8 cellular contexts compared by ENCODE assay signal in genomic region chr6:75349262-75349984, GRCh38.
DNase-seq lines count a peak whose midpoint lies in the region; ATAC-seq, FAIRE-seq and TF ChIP-seq lines count a peak whose summit lies in the region.

No MANE protein-coding gene starts in this region.

- H3K27ac ChIP-seq in pancreas (no peak overlapping the region), spleen (no peak overlapping the region)

- peak; percentile 85 to 96 (median 94) for ATAC-seq in pancreas
- no peak for ATAC-seq in stimulated activated effector memory CD8-positive, alpha-beta T cell treated with anti-CD3 and anti-CD28 coated beads, Interleukin-12 subunit alpha, Interleukin-12 subunit beta, amount 100 ng/mL, for 72 hours

- TF ChIP-seq CTCF in fibroblast of villous mesenchyme (IDR thresholded peaks at IDR 0.05; ENCODE audit: insufficient read depth, low read depth, low read length) (peak; percentile 12), pancreas (IDR thresholded peaks at IDR 0.05) (no peak), spleen (IDR thresholded peaks at IDR 0.05 in 8 of 11, conservative IDR thresholded peaks at IDR 0.05 in 3 of 11) (no peak)

- no peaks in the 10 kb centered on the region for H3K36me3 ChIP-seq in pancreas
- no peaks in the 10 kb centered on the region for H3K36me3 ChIP-seq in spleen

- no peaks in the 10 kb centered on the region for H3K36me3 Mint-ChIP-seq in stimulated activated effector memory CD8-positive, alpha-beta T cell treated with anti-CD3 and anti-CD28 coated beads, Interleukin-12 subunit alpha, Interleukin-12 subunit beta, amount 100 ng/mL, for 72 hours

- no peak overlapping the region for H3K27ac Mint-ChIP-seq in stimulated activated effector memory CD8-positive, alpha-beta T cell treated with anti-CD3 and anti-CD28 coated beads, Interleukin-12 subunit alpha, Interleukin-12 subunit beta, amount 100 ng/mL, for 72 hours

- peaks cover 0 to 7% (median 0%) of the 10 kb centered on the region in 3 donors for H3K4me1 ChIP-seq in pancreas
- peaks cover 0 to 10% (median 0%) of the 10 kb centered on the region in 6 donors for H3K4me1 ChIP-seq in spleen

- H3K9me3 Mint-ChIP-seq in stimulated activated effector memory CD8-positive, alpha-beta T cell treated with anti-CD3 and anti-CD28 coated beads, Interleukin-12 subunit alpha, Interleukin-12 subunit beta, amount 100 ng/mL, for 72 hours: no peaks in the 10 kb centered on the region

- intact Hi-C loops in pancreas (cut with DNase I) (no loop called here), posterior vena cava (cut with DNase I) (no loop called here), spleen (cut with DNase I; ENCODE audit: low total_unique reads) (no loop called here)

- DNase-seq in ELR (ENCODE audit: low read depth) (peak; percentile 48), NCI-H345 treated with DMSO at 0.1 percent for 48 hours (lab: John Stamatoyannopoulos, UW; ENCODE audit: unreplicated experiment) (peak; percentile 5), fibroblast of villous mesenchyme (ENCODE audit: low read depth) (peak; percentile 6), pancreas (peak; percentile 42 to 65 (median 53)), posterior vena cava (ENCODE audit: low spot score) (no peak), spleen (no peak)
- no peak for DNase-seq in central memory CD4-positive, alpha-beta T cell
- no peak for DNase-seq in stimulated activated effector memory CD8-positive, alpha-beta T cell treated with anti-CD3 and anti-CD28 coated beads, Interleukin-12 subunit alpha, Interleukin-12 subunit beta, amount 100 ng/mL, for 72 hours (ENCODE audit: low spot score in 2 of 2)

- no peaks in the 10 kb centered on the region for H3K27me3 ChIP-seq in pancreas
- peaks cover 0 to 31% (median 0%) of the 10 kb centered on the region in 7 donors for H3K27me3 ChIP-seq in spleen (replicated peaks in 1 of 7)

- no peak for FAIRE-seq in pancreas (lab: Jason Lieb, UNC)

- H3K4me1 Mint-ChIP-seq in stimulated activated effector memory CD8-positive, alpha-beta T cell treated with anti-CD3 and anti-CD28 coated beads, Interleukin-12 subunit alpha, Interleukin-12 subunit beta, amount 100 ng/mL, for 72 hours: peaks cover 6% of the 10 kb centered on the region

- WGBS in pancreas, 2 donors: 1 to 2% methylated on average over 24 of the region's 24 CpGs
- WGBS in spleen, 5 donors: 5 to 10% (median 7%) methylated on average over 24 of the region's 24 CpGs

- H3K4me3 ChIP-seq in fibroblast of villous mesenchyme (ENCODE audit: low read depth, low read length): peak overlapping the region; percentile 2
- peak overlapping the region in 3 of 4 donors; percentile 2 to 40 (median 24) for H3K4me3 ChIP-seq in pancreas
- H3K4me3 ChIP-seq in spleen: peak overlapping the region in 3 of 8 donors; percentile 0 to 50 (median 26)

- TF ChIP-seq POLR2A in spleen (IDR thresholded peaks at IDR 0.05): no peak

- H3K4me3 Mint-ChIP-seq in stimulated activated effector memory CD8-positive, alpha-beta T cell treated with anti-CD3 and anti-CD28 coated beads, Interleukin-12 subunit alpha, Interleukin-12 subunit beta, amount 100 ng/mL, for 72 hours: no peak overlapping the region

- H3K9me3 ChIP-seq in pancreas (no peaks in the 10 kb centered on the region), spleen (no peaks in the 10 kb centered on the region)

Comparison
In these comparisons a context has a peak if more than half of its experiments do, and no peak if none do; other contexts are left out.
1. DNase-seq: peak in ELR (single experiment), NCI-H345 treated with DMSO at 0.1 percent for 48 hours (single experiment), fibroblast of villous mesenchyme (single experiment) and pancreas (6 of 6); none in central memory CD4-positive, alpha-beta T cell (single experiment), posterior vena cava (single experiment), stimulated activated effector memory CD8-positive, alpha-beta T cell treated with anti-CD3 and anti-CD28 coated beads, Interleukin-12 subunit alpha, Interleukin-12 subunit beta, amount 100 ng/mL, for 72 hours (0 of 2) and spleen (single experiment).